ENCODE assay signal across 1 cellular context in genomic region chr1:1122981-1123480, GRCh38.
TF ChIP-seq lines count a peak whose summit lies in the region.

No MANE protein-coding gene starts in this region.

TF ChIP-seq in IMR-90, 13 proteins besides CTCF, POLR2A, EP300 and RAD21 (continued from another document):
- TF ChIP-seq, protein P1, sequence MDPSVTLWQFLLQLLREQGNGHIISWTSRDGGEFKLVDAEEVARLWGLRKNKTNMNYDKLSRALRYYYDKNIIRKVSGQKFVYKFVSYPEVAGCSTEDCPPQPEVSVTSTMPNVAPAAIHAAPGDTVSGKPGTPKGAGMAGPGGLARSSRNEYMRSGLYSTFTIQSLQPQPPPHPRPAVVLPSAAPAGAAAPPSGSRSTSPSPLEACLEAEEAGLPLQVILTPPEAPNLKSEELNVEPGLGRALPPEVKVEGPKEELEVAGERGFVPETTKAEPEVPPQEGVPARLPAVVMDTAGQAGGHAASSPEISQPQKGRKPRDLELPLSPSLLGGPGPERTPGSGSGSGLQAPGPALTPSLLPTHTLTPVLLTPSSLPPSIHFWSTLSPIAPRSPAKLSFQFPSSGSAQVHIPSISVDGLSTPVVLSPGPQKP (IDR thresholded peaks at IDR 0.05; ENCODE audit: borderline replicate concordance, low read depth, low read length) = no peak
- no peak for TF ChIP-seq RCOR1 (IDR thresholded peaks at IDR 0.05; ENCODE audit: insufficient replicate concordance, low read length)
- TF ChIP-seq MAFK (IDR thresholded peaks at IDR 0.05; ENCODE audit: low read depth, low read length) = no peak
- TF ChIP-seq MXI1 (IDR thresholded peaks at IDR 0.05; ENCODE audit: borderline replicate concordance, low read depth, low read length) = no peak
- no peak for TF ChIP-seq SMC3 (IDR thresholded peaks at IDR 0.05; ENCODE audit: low read depth, low read length)
- TF ChIP-seq FOS (IDR thresholded peaks at IDR 0.05; ENCODE audit: low read depth, low read length) = no peak
- TF ChIP-seq CEBPB (IDR thresholded peaks at IDR 0.05; ENCODE audit: low read depth, low read length) = no peak
- no peak for TF ChIP-seq CHD1 (IDR thresholded peaks at IDR 0.05; ENCODE audit: low read depth, low read length)
